In the genomic region with DNA sequence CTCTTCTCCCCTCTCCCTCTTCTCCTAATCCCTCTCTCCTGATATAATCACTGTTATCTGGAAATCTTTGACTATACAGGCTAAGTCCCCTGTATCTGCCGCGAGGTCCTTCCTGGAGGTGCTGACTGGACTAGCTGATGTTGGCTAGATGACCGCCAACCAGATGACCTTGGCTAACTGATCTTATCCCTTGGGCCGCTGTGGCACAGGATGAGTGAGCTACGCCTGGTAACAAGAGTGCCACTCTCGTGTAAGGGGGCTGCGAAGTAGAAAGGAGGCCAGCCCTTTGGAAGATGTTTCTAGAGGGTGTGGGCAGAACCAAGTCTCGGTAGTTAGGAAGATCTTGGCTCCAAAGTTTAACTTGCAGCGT, we compare ENCODE assay signal across 8 cellular contexts. TPM values are rescaled to one million over a fixed set of nuclear protein-coding genes. Genes with fewer than 3 reads are reported as not detected.
A peak's percentile ranks its signal among the peaks of the same experiment; 100 is the strongest.
DNase-seq lines count a peak whose midpoint lies in the region; ATAC-seq lines count a peak whose summit lies in the region.

No MANE protein-coding gene starts in this region.

- H3K36me3 Mint-ChIP-seq in dendritic cell treated with granulocyte-macrophage colony-stimulating factor and Interleukin-4, amounts not matched to agents 40 ng/mL and 50 ng/mL, for 4 days (ENCODE audit: low read depth) = peaks cover 37% of the 10 kb centered on the region
- peaks cover 16 to 24% (median 17%) of the 10 kb centered on the region in 3 donors for H3K36me3 Mint-ChIP-seq in naive thymus-derived CD8-positive, alpha-beta T cell

- peaks cover 1% of the 10 kb centered on the region for H3K27me3 Mint-ChIP-seq in dendritic cell treated with granulocyte-macrophage colony-stimulating factor and Interleukin-4, amounts not matched to agents 40 ng/mL and 50 ng/mL, for 4 days
- peaks cover 3 to 10% (median 6%) of the 10 kb centered on the region in 5 donors for H3K27me3 Mint-ChIP-seq in naive thymus-derived CD8-positive, alpha-beta T cell

- peak overlapping the region; percentile 68 for H3K4me3 Mint-ChIP-seq in dendritic cell treated with granulocyte-macrophage colony-stimulating factor and Interleukin-4, amounts not matched to agents 40 ng/mL and 50 ng/mL, for 4 days
- H3K4me3 Mint-ChIP-seq in naive thymus-derived CD8-positive, alpha-beta T cell = peak overlapping the region; percentile 80 to 93 (median 90)

- peaks cover 35% of the 10 kb centered on the region for H3K4me1 Mint-ChIP-seq in dendritic cell treated with granulocyte-macrophage colony-stimulating factor and Interleukin-4, amounts not matched to agents 40 ng/mL and 50 ng/mL, for 4 days (ENCODE audit: low read depth)
- H3K4me1 Mint-ChIP-seq in naive thymus-derived CD8-positive, alpha-beta T cell = peaks cover 24 to 41% (median 39%) of the 10 kb centered on the region in 4 donors

- ATAC-seq in HG02588 (IDR thresholded peaks at IDR 0.05; ENCODE audit: unreplicated experiment) = peak; percentile 28
- ATAC-seq in naive thymus-derived CD8-positive, alpha-beta T cell = no peak

- peak overlapping the region; percentile 91 for H3K27ac Mint-ChIP-seq in dendritic cell treated with granulocyte-macrophage colony-stimulating factor and Interleukin-4, amounts not matched to agents 40 ng/mL and 50 ng/mL, for 4 days
- H3K27ac Mint-ChIP-seq in naive thymus-derived CD8-positive, alpha-beta T cell = peak overlapping the region; percentile 60 to 93 (median 84)

- H3K9me3 Mint-ChIP-seq in dendritic cell treated with granulocyte-macrophage colony-stimulating factor and Interleukin-4, amounts not matched to agents 40 ng/mL and 50 ng/mL, for 4 days = peaks cover 27% of the 10 kb centered on the region
- peaks cover 3 to 17% (median 12%) of the 10 kb centered on the region in 9 donors for H3K9me3 Mint-ChIP-seq in naive thymus-derived CD8-positive, alpha-beta T cell

- DNase-seq in NCI-H446 treated with DMSO at 0.1 percent for 48 hours (lab: John Stamatoyannopoulos, UW) (peak; percentile 45), NCI-H446 (lab: John Stamatoyannopoulos, UW) (no peak), NCI-H748 treated with DMSO at 0.1 percent for 48 hours (lab: John Stamatoyannopoulos, UW) (peak; percentile 41), RPMI8226 (no peak), glomerular visceral epithelial cell (ENCODE audit: extremely low spot score) (no peak)
- DNase-seq in naive thymus-derived CD8-positive, alpha-beta T cell = no peak

- POLR2A ChIA-PET in naive thymus-derived CD8-positive, alpha-beta T cell (lab: Charles Lee) = interaction anchor here (0.6 kb wide), 1 partner anchor 1578 kb away, joined by 3 read pairs; a partner anchor contains a TSS

- intact Hi-C loops in dendritic cell treated with granulocyte-macrophage colony-stimulating factor and Interleukin-4, amounts not matched to agents 40 ng/mL and 50 ng/mL, for 4 days (cut with micrococcal nuclease) = loop anchor here (5.0 to 10.0 kb wide), 2 partner anchors 565 to 702 kb away; a partner anchor contains a TSS

RNA-seq across cellular contexts. Expression of a gene that starts 0.3 kb away (rescaled TPM):
- total RNA-seq in naive thymus-derived CD8-positive, alpha-beta T cell = 10 to 100 TPM; 44.9 to 45.6 TPM
- polyA plus RNA-seq in naive thymus-derived CD8-positive, alpha-beta T cell = 10 to 100 TPM; 28.7 to 39.6 (median 32.8) TPM

Comparison
In these comparisons a context has a peak if more than half of its experiments do, and no peak if none do; other contexts are left out.
1. DNase-seq: peak in NCI-H446 treated with DMSO at 0.1 percent for 48 hours (single experiment) and NCI-H748 treated with DMSO at 0.1 percent for 48 hours (single experiment); none in NCI-H446 (0 of 2), naive thymus-derived CD8-positive, alpha-beta T cell (0 of 10), RPMI8226 (single experiment) and glomerular visceral epithelial cell (single experiment).